In genomic region chr13:51645154-51645650, GRCh38 we compare ENCODE assay signal across 8 cellular contexts.
DNase-seq lines count a peak whose midpoint lies in the region; ATAC-seq and TF ChIP-seq lines count a peak whose summit lies in the region.

No MANE protein-coding gene starts in this region.

- H3K36me3 ChIP-seq in HUES6 (ENCODE audit: control insufficient read depth, insufficient read depth, low read length): no peaks in the 10 kb centered on the region
- no peaks in the 10 kb centered on the region for H3K36me3 ChIP-seq in left ventricle myocardium inferior
- H3K36me3 ChIP-seq in sigmoid colon: no peaks in the 10 kb centered on the region

- 8 to 12% methylated on average over 4 of the region's 4 CpGs for WGBS in sigmoid colon, 2 donors

- H3K9me3 Mint-ChIP-seq in activated T-helper 17 cell treated with anti-CD3 and anti-CD28 coated beads, Interleukin-2, amount 50 U/mL, for 72 hours: no peaks in the 10 kb centered on the region

- H3K4me3 ChIP-seq in HUES6 (ENCODE audit: low read depth, low read length) (peak overlapping the region; percentile 23; the same call in 1 of the 2 replicates), left ventricle myocardium inferior (no peak overlapping the region), sigmoid colon (no peak overlapping the region)

- no peaks in the 10 kb centered on the region for H3K9me3 ChIP-seq in HUES6 (ENCODE audit: control insufficient read depth, insufficient read depth, low read depth, low read length)
- no peaks in the 10 kb centered on the region for H3K9me3 ChIP-seq in left ventricle myocardium inferior (replicated peaks)
- no peaks in the 10 kb centered on the region for H3K9me3 ChIP-seq in sigmoid colon

- peak overlapping the region; percentile 98 for H3K27ac Mint-ChIP-seq in activated T-helper 17 cell treated with anti-CD3 and anti-CD28 coated beads, Interleukin-2, amount 50 U/mL, for 72 hours

- H3K27me3 ChIP-seq in HUES6 (ENCODE audit: control insufficient read depth, insufficient read depth, low read length): no peaks in the 10 kb centered on the region
- H3K27me3 ChIP-seq in left ventricle myocardium inferior (ENCODE audit: low read depth): no peaks in the 10 kb centered on the region
- H3K27me3 ChIP-seq in sigmoid colon: no peaks in the 10 kb centered on the region

- peak overlapping the region; percentile 72 for H3K27ac ChIP-seq in HUES6 (ENCODE audit: low read depth, low read length)
- H3K27ac ChIP-seq in left ventricle myocardium inferior (replicated peaks): peak overlapping the region; percentile 7
- H3K27ac ChIP-seq in temporal lobe (ENCODE audit: low read depth, low read length): peak overlapping the region; percentile 77
- H3K27ac ChIP-seq in sigmoid colon: no peak overlapping the region
- no peak overlapping the region for H3K27ac ChIP-seq in substantia nigra (ENCODE audit: low read depth, low read length, poor library complexity, severe bottlenecking)

- H3K4me1 ChIP-seq in HUES6 (ENCODE audit: control insufficient read depth, insufficient read depth, low read length) (peaks cover 44% of the 10 kb centered on the region), left ventricle myocardium inferior (peaks cover 44% of the 10 kb centered on the region), sigmoid colon (peaks cover 0 to 29% (median 20%) of the 10 kb centered on the region in 4 donors)

- TF ChIP-seq CTCF in left ventricle myocardium inferior (IDR thresholded peaks at IDR 0.05; ENCODE audit: borderline replicate concordance) (no peak), sigmoid colon (IDR thresholded peaks at IDR 0.05) (no peak)

- intact Hi-C loops in left ventricle myocardium inferior (cut with micrococcal nuclease) (no loop called here), sigmoid colon (cut with DNase I) (no loop called here)

- peaks cover 45% of the 10 kb centered on the region for H3K4me1 Mint-ChIP-seq in activated T-helper 17 cell treated with anti-CD3 and anti-CD28 coated beads, Interleukin-2, amount 50 U/mL, for 72 hours

- H3K27me3 Mint-ChIP-seq in activated T-helper 17 cell treated with anti-CD3 and anti-CD28 coated beads, Interleukin-2, amount 50 U/mL, for 72 hours: no peaks in the 10 kb centered on the region

- TF ChIP-seq POLR2A in sigmoid colon (IDR thresholded peaks at IDR 0.05): no peak

- peak; percentile 31 for ATAC-seq in activated T-helper 17 cell treated with anti-CD3 and anti-CD28 coated beads, Interleukin-2, amount 50 U/mL, for 72 hours (replicated peaks)
- ATAC-seq in HG03442 (IDR thresholded peaks at IDR 0.05; ENCODE audit: unreplicated experiment): no peak

- no peak for TF ChIP-seq EP300 in sigmoid colon (IDR thresholded peaks at IDR 0.05)

- H3K36me3 Mint-ChIP-seq in activated T-helper 17 cell treated with anti-CD3 and anti-CD28 coated beads, Interleukin-2, amount 50 U/mL, for 72 hours (ENCODE audit: low read depth): peaks cover 5% of the 10 kb centered on the region

- H3K4me3 Mint-ChIP-seq in activated T-helper 17 cell treated with anti-CD3 and anti-CD28 coated beads, Interleukin-2, amount 50 U/mL, for 72 hours: peak overlapping the region; percentile 72

- H3K9ac ChIP-seq in HUES6 (ENCODE audit: low read length): peak overlapping the region; percentile 12

- DNase-seq in GF-D8 (lab: John Stamatoyannopoulos, UW) (peak; percentile 93), left ventricle myocardium inferior (no peak), sigmoid colon (no peak), substantia nigra (lab: John Stamatoyannopoulos, UW) (no peak)

Comparison
In these comparisons a context has a peak if more than half of its experiments do, and no peak if none do; other contexts are left out.
1. H3K27ac ChIP-seq: peak in HUES6 (single experiment), left ventricle myocardium inferior (single experiment) and temporal lobe (single experiment); none in sigmoid colon (0 of 4) and substantia nigra (single experiment).